ENCODE assay signal across 33 cellular contexts in the genomic region with DNA sequence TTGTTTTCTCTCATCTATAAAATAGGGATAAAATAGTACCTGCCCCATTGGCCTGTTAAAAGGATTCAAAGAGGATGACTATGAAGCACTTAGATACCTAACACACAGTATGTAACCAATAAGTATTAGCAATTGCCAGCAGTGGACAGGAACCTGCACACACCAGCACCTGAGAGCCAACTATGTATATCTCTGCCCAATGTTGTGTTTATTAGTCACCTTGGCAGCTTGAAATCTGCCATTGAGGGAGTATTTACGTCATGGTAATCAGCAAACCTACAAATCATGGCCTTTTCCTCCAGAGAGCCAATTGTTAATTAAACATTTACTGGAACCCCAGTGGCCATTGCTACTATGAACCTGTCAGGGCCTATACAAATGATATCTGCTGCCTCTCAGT.
"Had no signal": no experiment of that assay in that cellular context is flagged by ENCODE, and none has a peak within 500 bp of the region (broad histone marks: within the 10 kb centered on the region; RNA-seq: fewer than 3 reads in every experiment).

No MANE protein-coding gene starts in this region.

- DNase-seq: Karpas-422, Kasumi-1, MM.1S, MV-4-11, NCI-H1048, NCI-H1092, NCI-H1092 treated with DMSO at 0.1 percent for 48 hours, NCI-H1105, NCI-H1105 treated with DMSO at 0.1 percent for 48 hours, NCI-H1417, NCI-H1417 treated with DMSO at 0.1 percent for 48 hours, NCI-H1436, NCI-H1436 treated with DMSO at 0.1 percent for 48 hours, NCI-H146, NCI-H1694, NCI-H1694 treated with DMSO at 0.1 percent for 48 hours, NCI-H187, NCI-H187 treated with DMSO at 0.1 percent for 48 hours, NCI-H1930, NCI-H2029, NCI-H2029 treated with DMSO at 0.1 percent for 48 hours, NCI-H2081 treated with DMSO at 0.1 percent for 48 hours, NCI-H2107, NCI-H2171, NCI-H2171 treated with DMSO at 0.1 percent for 48 hours, NCI-H2227 treated with DMSO at 0.1 percent for 48 hours, NCI-H226, NCI-H345, NCI-H446, NCI-H446 treated with DMSO at 0.1 percent for 48 hours, NCI-H510A, NCI-H510A treated with DMSO at 0.1 percent for 48 hours, NCI-H524 had no signal
